Comparison of ENCODE assay signal across 8 cellular contexts in the genomic region with DNA sequence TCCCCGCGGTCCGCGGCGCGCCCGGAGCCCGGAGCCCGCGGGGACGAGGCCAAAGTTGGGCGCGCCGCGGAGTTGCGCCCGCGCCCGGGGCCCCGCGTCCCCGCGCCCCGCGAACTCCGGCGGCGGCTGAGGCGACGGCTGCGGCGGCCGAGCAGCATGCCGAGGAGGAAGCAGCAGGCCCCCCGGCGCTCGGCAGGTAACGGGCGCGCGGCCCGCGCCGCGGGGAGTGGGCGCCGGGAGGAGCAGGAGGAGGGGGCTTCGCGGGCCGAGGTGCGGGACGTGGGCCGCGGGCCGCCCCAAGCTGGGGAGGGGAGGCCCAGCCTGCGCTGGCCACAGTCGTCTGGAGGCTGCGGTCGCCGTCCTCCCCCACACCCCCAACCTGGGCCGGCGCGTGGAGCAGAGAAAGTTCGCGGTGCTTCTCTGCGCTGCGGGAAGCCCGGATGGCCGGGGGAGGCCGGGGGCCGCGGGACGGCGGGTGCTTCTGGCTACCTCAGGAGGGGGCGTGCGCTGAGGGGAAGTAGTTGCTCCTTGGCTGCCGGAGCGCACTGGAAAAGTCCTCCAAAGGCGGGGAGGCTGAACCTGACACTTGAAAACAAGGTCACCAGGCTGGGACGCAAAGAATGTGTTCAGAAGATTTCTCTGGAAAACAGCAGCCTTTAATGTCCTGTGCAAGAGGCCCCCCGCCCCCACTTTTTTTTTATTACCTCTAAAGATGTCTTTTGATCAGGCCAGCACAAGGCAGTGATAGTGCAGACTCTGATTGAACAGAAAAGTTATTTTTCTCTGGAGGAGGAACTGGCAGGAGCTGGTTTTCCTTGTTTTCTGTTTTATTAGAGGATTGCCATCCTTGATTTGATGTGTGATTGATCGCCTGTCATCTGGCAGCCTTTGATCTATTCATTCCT. TPM values are rescaled to one million over a fixed set of nuclear protein-coding genes. Genes with fewer than 3 reads are reported as not detected.
DNase-seq lines count a peak whose midpoint lies in the region; ATAC-seq and TF ChIP-seq lines count a peak whose summit lies in the region.

No MANE protein-coding gene starts in this region.

- DNase-seq in CD14-positive monocyte (ENCODE audit: low spot score) (no peak), HCT116 (ENCODE audit: low read depth, low spot score) (no peak), T-helper 9 cell (peak; percentile 21), mesenchymal stem cell (peak; percentile 39), thoracic aorta (ENCODE audit: low spot score) (no peak), middle frontal gyrus (ENCODE audit: extremely low spot score, low spot score) (no peak)

- H3K27ac ChIP-seq in HCT116 (ENCODE audit: low read depth, low read length) (peak overlapping the region; percentile 96), duodenal mucosa (ENCODE audit: low read depth, low read length) (no peak overlapping the region), mesenchymal stem cell (ENCODE audit: low read length, poor library complexity, severe bottlenecking) (no peak overlapping the region), thoracic aorta (peak overlapping the region; percentile 12 to 45)

- no peak for ATAC-seq in HCT116
- ATAC-seq in thoracic aorta (ENCODE audit: insufficient number of reproducible peaks, low FRiP score, low read depth) = no peak
- no peak for ATAC-seq in activated CD4-positive, CD25-positive, alpha-beta regulatory T cell treated with anti-CD3 and anti-CD28 coated beads, Interleukin-2, amount 50 U/mL, for 24 hours

- H3K27ac Mint-ChIP-seq in CD14-positive monocyte = peak overlapping the region in 3 of 7 donors; percentile 57 to 75 (median 70)

- peaks cover 0 to 5% (median 5%) of the 10 kb centered on the region in 3 donors for H3K27me3 Mint-ChIP-seq in CD14-positive monocyte (ENCODE audit: low read depth in 3 of 3)

- RAD21 ChIA-PET in HCT116 (lab: Charles Lee; ENCODE audit: low non-redundant PET in 1 of 2, low total read pairs in 2 of 2, uncharacterized antibody in 2 of 2, unreplicated experiment in 2 of 2) = no interaction called here

- H3K4me1 Mint-ChIP-seq in CD14-positive monocyte = peaks cover 58% of the 10 kb centered on the region

- peaks cover 14% of the 10 kb centered on the region for H3K79me1 ChIP-seq in mesenchymal stem cell (replicated peaks; ENCODE audit: low read length, poor library complexity, severe bottlenecking)

- H2BK5ac ChIP-seq in mesenchymal stem cell (ENCODE audit: low read depth, low read length, poor library complexity, severe bottlenecking) = no peak overlapping the region

- POLR2A ChIA-PET in HCT116 (lab: Charles Lee) = no interaction called here

- no peak for TF ChIP-seq POLR2A in HCT116 (IDR thresholded peaks at IDR 0.05; ENCODE audit: borderline replicate concordance, extremely low read depth, insufficient read depth, insufficient read length)

- H2BK15ac ChIP-seq in mesenchymal stem cell (ENCODE audit: low read depth, poor library complexity, severe bottlenecking) = no peak overlapping the region

- peak overlapping the region; percentile 71 for H3K18ac ChIP-seq in mesenchymal stem cell (ENCODE audit: low read depth in 1 of 2, low read length in 2 of 2)

- H3K36me3 Mint-ChIP-seq in CD14-positive monocyte = peaks cover 6 to 11% of the 10 kb centered on the region in 2 donors

- no TSS peak for BruUV-seq in HCT116 (replicated peaks; lab: Mats Ljungman, UMichigan)

- H3K23ac ChIP-seq in mesenchymal stem cell (ENCODE audit: low read length in 2 of 2) = peak overlapping the region in 1 of 2 experiments; percentile 40

- H3K4me1 ChIP-seq in HCT116 (ENCODE audit: control insufficient read depth in 1 of 2, insufficient read depth in 2 of 2, low read length in 2 of 2) = peaks cover 19 to 38% of the 10 kb centered on the region in 2 experiments
- peaks cover 54 to 61% of the 10 kb centered on the region in 2 donors for H3K4me1 ChIP-seq in duodenal mucosa (ENCODE audit: control insufficient read depth in 1 of 2, insufficient read depth in 2 of 2, low read length in 2 of 2)
- H3K4me1 ChIP-seq in mesenchymal stem cell (ENCODE audit: control insufficient read depth, insufficient read depth, low read depth, low read length) = peaks cover 15% of the 10 kb centered on the region
- peaks cover 27 to 48% of the 10 kb centered on the region in 2 donors for H3K4me1 ChIP-seq in thoracic aorta (ENCODE audit: control insufficient read depth in 1 of 2, low read depth in 2 of 2)

- CTCF ChIA-PET in HCT116 (lab: Charles Lee) = no interaction called here

- peak overlapping the region; percentile 11 for H2BK120ac ChIP-seq in mesenchymal stem cell (ENCODE audit: low read depth, low read length)

- H3K4me3 Mint-ChIP-seq in CD14-positive monocyte = peak overlapping the region; percentile 86 to 87

- H3K27me3 ChIP-seq in HCT116 (ENCODE audit: insufficient read depth, low read length) (no peaks in the 10 kb centered on the region), duodenal mucosa (ENCODE audit: control insufficient read depth in 1 of 2, insufficient read depth in 2 of 2, low read length in 2 of 2) (no peaks in the 10 kb centered on the region), mesenchymal stem cell (ENCODE audit: control insufficient read depth in 1 of 2, insufficient read depth in 1 of 2, low read length in 2 of 2) (peaks cover 0 to 14% of the 10 kb centered on the region in 2 experiments), thoracic aorta (replicated peaks; ENCODE audit: insufficient read depth) (no peaks in the 10 kb centered on the region)

- no peak overlapping the region for H3K4ac ChIP-seq in mesenchymal stem cell (ENCODE audit: low read depth in 1 of 2, low read length in 2 of 2)

- H4K8ac ChIP-seq in mesenchymal stem cell (ENCODE audit: low read length) = peak overlapping the region; percentile 48

- H3K14ac ChIP-seq in mesenchymal stem cell (ENCODE audit: low read length in 2 of 2) = peak overlapping the region in 1 of 2 experiments; percentile 73

- no peak overlapping the region for H2AK5ac ChIP-seq in mesenchymal stem cell (ENCODE audit: low read length, severe bottlenecking)

- H3K9ac ChIP-seq in HCT116 (ENCODE audit: low read length) (peak overlapping the region; percentile 61), duodenal mucosa (ENCODE audit: low read depth in 1 of 2, low read length in 2 of 2) (peak overlapping the region; percentile 59 to 64), mesenchymal stem cell (ENCODE audit: low read length) (peak overlapping the region; percentile 55)

- H4K91ac ChIP-seq in mesenchymal stem cell (ENCODE audit: low read length) = peak overlapping the region; percentile 71

- H3K4me3 ChIP-seq in HCT116 (replicated peaks in 1 of 2; ENCODE audit: low read depth in 1 of 2, low read length in 2 of 2) (peak overlapping the region; percentile 49 to 62), duodenal mucosa (ENCODE audit: low read depth in 1 of 2, low read length in 2 of 2) (peak overlapping the region; percentile 65 to 75), mesenchymal stem cell (ENCODE audit: insufficient read depth in 1 of 2, low read depth in 1 of 2, low read length in 2 of 2) (peak overlapping the region; percentile 78 to 82), thoracic aorta (peak overlapping the region; percentile 89)

- TF ChIP-seq RAD21 in HCT116 (IDR thresholded peaks at IDR 0.05; ENCODE audit: low read depth) = no peak

- H3K9me3 ChIP-seq in HCT116 (ENCODE audit: control insufficient read depth in 1 of 2, insufficient read depth in 1 of 2, low read depth in 1 of 2, low read length in 2 of 2) (no peaks in the 10 kb centered on the region), duodenal mucosa (ENCODE audit: control insufficient read depth in 1 of 2, low read length in 2 of 2) (no peaks in the 10 kb centered on the region), mesenchymal stem cell (ENCODE audit: control insufficient read depth, low read length) (no peaks in the 10 kb centered on the region), thoracic aorta (no peaks in the 10 kb centered on the region)

- H2BK12ac ChIP-seq in mesenchymal stem cell (ENCODE audit: low read length in 2 of 2) = peak overlapping the region in 1 of 2 experiments; percentile 59

- peaks cover 14% of the 10 kb centered on the region for H3K79me2 ChIP-seq in HCT116 (ENCODE audit: insufficient read depth, low read length)

- no peaks in the 10 kb centered on the region for H3K9me2 ChIP-seq in HCT116 (ENCODE audit: insufficient read depth)

- H2AFZ ChIP-seq in HCT116 (ENCODE audit: low read depth, low read length, poor library complexity, severe bottlenecking) (no peak overlapping the region), mesenchymal stem cell (ENCODE audit: low read depth, low read length) (peak overlapping the region; percentile 46)

- H3K36me3 ChIP-seq in HCT116 (ENCODE audit: control insufficient read depth in 1 of 2, insufficient read depth in 2 of 2, low read length in 2 of 2) (no peaks in the 10 kb centered on the region), duodenal mucosa (ENCODE audit: control insufficient read depth in 1 of 2, insufficient read depth in 2 of 2, low read length in 2 of 2) (no peaks in the 10 kb centered on the region), mesenchymal stem cell (ENCODE audit: control insufficient read depth in 1 of 2, insufficient read depth in 2 of 2, low read depth in 1 of 2, low read length in 2 of 2) (no peaks in the 10 kb centered on the region), thoracic aorta (no peaks in the 10 kb centered on the region)

- TF ChIP-seq CTCF in CD14-positive monocyte (IDR thresholded peaks at IDR 0.05) = no peak
- no peak for TF ChIP-seq CTCF in HCT116 (IDR thresholded peaks at IDR 0.05 in 2 of 3, conservative IDR thresholded peaks at IDR 0.05 in 1 of 3; ENCODE audit: borderline replicate concordance in 1 of 3, insufficient read depth in 1 of 3, low read depth in 2 of 3, low read length in 2 of 3)
- TF ChIP-seq CTCF in thoracic aorta (IDR thresholded peaks at IDR 0.05) = no peak

- H4K20me1 ChIP-seq in HCT116 (ENCODE audit: insufficient read depth) = no peaks in the 10 kb centered on the region

- intact Hi-C loops in CD14-positive monocyte (cut with micrococcal nuclease) (no loop called here), HCT116 (cut with micrococcal nuclease) (loop anchor here (5.0 kb wide), 1 partner anchor 195 kb away; no protein-coding TSS in a partner anchor)

- H3K4me2 ChIP-seq in HCT116 (ENCODE audit: low read length) = peak overlapping the region; percentile 80
- peak overlapping the region; percentile 97 for H3K4me2 ChIP-seq in mesenchymal stem cell (ENCODE audit: low read length, poor library complexity, severe bottlenecking)

- no peaks in the 10 kb centered on the region for H3K9me3 Mint-ChIP-seq in CD14-positive monocyte

- WGBS in mesenchymal stem cell = 2% methylated on average over 39 of the region's 82 CpGs

RNA-seq across cellular contexts. Expression of gene TSHZ1, which starts 1.4 kb away (rescaled TPM):
- polyA plus RNA-seq in CD14-positive monocyte = 1 to 10 TPM in 1 of 2 donors, under 1 TPM in 1; 0.76 to 1.4 TPM
- total RNA-seq in HCT116 (2021; ENCODE audit: unreplicated experiment) (5.7 TPM), thoracic aorta (10 to 100 TPM; 13.9 to 17.4 TPM)
- 4.2 and 4.6 TPM in 2 replicates for polyA plus RNA-seq in HCT116 (2012)
- polyA plus RNA-seq in mesenchymal stem cell (2013, experiment 1 of 2) = 4.9 TPM
- 4.4 TPM for polyA plus RNA-seq in mesenchymal stem cell (2013, experiment 2 of 2)

RNA-seq across cellular contexts. Expression of gene PTGR3, which starts 3.0 kb away (rescaled TPM):
- 10 to 100 TPM; 15.5 to 27.5 TPM for polyA plus RNA-seq in CD14-positive monocyte
- total RNA-seq in HCT116 (2021; ENCODE audit: unreplicated experiment) (25.3 TPM), thoracic aorta (10 to 100 TPM; 11.2 to 21.7 TPM)
- 19.2 and 22.0 TPM in 2 replicates for polyA plus RNA-seq in HCT116 (2012)
- 4.5 TPM for polyA plus RNA-seq in mesenchymal stem cell (2013, experiment 1 of 2)
- polyA plus RNA-seq in mesenchymal stem cell (2013, experiment 2 of 2) = 4.7 TPM

Comparison
In these comparisons a context has a peak if more than half of its experiments do, and no peak if none do; other contexts are left out.
1. DNase-seq: peak in T-helper 9 cell (single experiment) and mesenchymal stem cell (single experiment); none in CD14-positive monocyte (single experiment), HCT116 (single experiment), thoracic aorta (single experiment) and middle frontal gyrus (single experiment).
2. H3K27ac ChIP-seq: peak in HCT116 (single experiment) and thoracic aorta (2 of 2); none in duodenal mucosa (single experiment) and mesenchymal stem cell (single experiment).
3. Peak in every context shown above with its lines, with median percentiles within 50 percentile points of each other: H3K4me3 ChIP-seq and H3K9ac ChIP-seq.